Comparison of ENCODE assay signal across 20 cellular contexts in the genomic region with DNA sequence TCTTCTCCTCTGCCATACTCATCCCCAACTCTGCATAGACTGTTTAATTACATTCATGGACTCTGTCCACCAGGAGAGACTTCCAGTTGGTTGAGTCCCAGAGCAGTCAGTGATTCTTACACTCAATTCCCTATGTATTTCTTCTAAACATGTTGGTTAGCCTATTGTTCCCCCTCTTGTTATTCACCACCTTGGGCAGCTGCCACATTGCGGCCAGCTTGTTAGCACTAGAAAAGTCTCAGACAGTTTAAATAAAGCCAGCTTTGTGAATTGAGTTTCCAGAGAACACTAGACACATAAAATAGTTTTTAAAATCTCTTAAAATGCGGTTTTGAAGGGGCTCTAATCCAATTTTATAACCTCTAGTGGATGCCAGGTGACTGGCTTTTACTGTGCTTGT.
"Had no signal": no experiment of that assay in that cellular context is flagged by ENCODE, and none has a peak within 500 bp of the region (broad histone marks: within the 10 kb centered on the region; RNA-seq: fewer than 3 reads in every experiment).

No MANE protein-coding gene starts in this region.

- H3K27ac ChIP-seq: ascending aorta, spleen, WERI-Rb-1 had no signal

- H3K9me3 ChIP-seq: ascending aorta had no signal

- H3K36me3 ChIP-seq: ascending aorta, spleen, WERI-Rb-1 had no signal

- DNase-seq: activated CD4-positive, alpha-beta memory T cell treated with anti-CD3 and anti-CD28 coated beads, Interleukin-2, amount 10 ng/mL, durations not matched to agents 7 days and 5 days; activated CD4-positive, alpha-beta T cell treated with anti-CD3 and anti-CD28 coated beads for 36 hours; activated CD8-positive, alpha-beta memory T cell treated with anti-CD3 and anti-CD28 coated beads, Interleukin-2, amount 50 U/mL, for 4 hours; activated naive CD4-positive, alpha-beta T cell treated with Interleukin-2 at 50 U/mL for 16 hours; activated naive CD8-positive, alpha-beta T cell treated with anti-CD3 and anti-CD28 coated beads, Interleukin-2, amount 50 U/mL, for 24 hours; effector memory CD8-positive, alpha-beta T cell; erythroblast; head of caudate nucleus; mammary epithelial cell; nucleus accumbens; spleen; stimulated activated CD4-positive, alpha-beta T cell treated with anti-CD3 and anti-CD28 coated beads, Interleukin-1b, Interleukin-23, amount 100 ng/mL, for 48 hours; stimulated activated naive B cell treated with anti-CD40 and anti-IgM and Interleukin-4, amounts not matched to agents 10 μg/mL and 1 μg/mL and 100 μg/mL, for 72 hours; T1000; trophoblast cell; WERI-Rb-1 had no signal

- H3K27me3 ChIP-seq: ascending aorta, spleen had no signal

- ATAC-seq: activated CD4-positive, alpha-beta T cell treated with anti-CD3 and anti-CD28 coated beads for 36 hours; activated naive CD8-positive, alpha-beta T cell treated with anti-CD3 and anti-CD28 coated beads, Interleukin-2, amount 50 U/mL, for 24 hours; effector memory CD8-positive, alpha-beta T cell; left lobe of liver; natural killer cell treated with Interleukin-12 subunit alpha and Interleukin-12 subunit beta and Interleukin-15 and Interleukin-18, amount 100 ng/mL, for 72 hours; sciatic nerve; stimulated activated naive B cell treated with anti-CD40 and anti-IgM and Interleukin-4, amounts not matched to agents 10 μg/mL and 1 μg/mL and 100 μg/mL, for 72 hours had no signal

- H3K4me3 ChIP-seq: ascending aorta, spleen had no signal

- H3K4me1 ChIP-seq: ascending aorta, spleen had no signal
